In genomic region chr7:138666385-138666784, GRCh38 we compare ENCODE assay signal across 1 cellular context.
TF ChIP-seq lines count a peak whose summit lies in the region.

No MANE protein-coding gene starts in this region.

TF ChIP-seq in HepG2, 621 proteins besides CTCF, POLR2A, EP300 and RAD21 (continued from another document):
- TF ChIP-seq NR2F6 (IDR thresholded peaks at IDR 0.05) (peak; percentile 43; the same call in 1 of the 2 replicates), NR2F6 (CRISPR knock-in tag; IDR thresholded peaks at IDR 0.05) (peak; percentile 22; the same call in 1 of the 2 replicates), ZNF724P (CRISPR knock-in tag; IDR thresholded peaks at IDR 0.05; ENCODE audit: borderline replicate concordance) (no peak), TGIF2 (CRISPR knock-in tag; IDR thresholded peaks at IDR 0.05) (no peak), PHF8 (CRISPR knock-in tag; IDR thresholded peaks at IDR 0.05) (no peak), FLYWCH1 (CRISPR knock-in tag; IDR thresholded peaks at IDR 0.05) (no peak), GATAD1 (CRISPR knock-in tag; IDR thresholded peaks at IDR 0.05) (no peak), ARID3A (IDR thresholded peaks at IDR 0.05; ENCODE audit: low read depth, low read length) (0 out of 2 replicates have a peak, but pooled peaks have one; percentile 14), NR2F2 (IDR thresholded peaks at IDR 0.05; ENCODE audit: borderline replicate concordance, low read depth) (peak; percentile 35; the same call in 1 of the 2 replicates), PPARG (CRISPR knock-in tag; conservative IDR thresholded peaks at IDR 0.05) (peak; percentile 22; the same call in 1 of the 2 replicates), ZNF7 (CRISPR knock-in tag; IDR thresholded peaks at IDR 0.05) (no peak), RAD51 (IDR thresholded peaks at IDR 0.05; ENCODE audit: borderline replicate concordance) (no peak), SNRNP70 (IDR thresholded peaks at IDR 0.05; ENCODE audit: low read depth, low read length) (no peak)
